In the genomic region with DNA sequence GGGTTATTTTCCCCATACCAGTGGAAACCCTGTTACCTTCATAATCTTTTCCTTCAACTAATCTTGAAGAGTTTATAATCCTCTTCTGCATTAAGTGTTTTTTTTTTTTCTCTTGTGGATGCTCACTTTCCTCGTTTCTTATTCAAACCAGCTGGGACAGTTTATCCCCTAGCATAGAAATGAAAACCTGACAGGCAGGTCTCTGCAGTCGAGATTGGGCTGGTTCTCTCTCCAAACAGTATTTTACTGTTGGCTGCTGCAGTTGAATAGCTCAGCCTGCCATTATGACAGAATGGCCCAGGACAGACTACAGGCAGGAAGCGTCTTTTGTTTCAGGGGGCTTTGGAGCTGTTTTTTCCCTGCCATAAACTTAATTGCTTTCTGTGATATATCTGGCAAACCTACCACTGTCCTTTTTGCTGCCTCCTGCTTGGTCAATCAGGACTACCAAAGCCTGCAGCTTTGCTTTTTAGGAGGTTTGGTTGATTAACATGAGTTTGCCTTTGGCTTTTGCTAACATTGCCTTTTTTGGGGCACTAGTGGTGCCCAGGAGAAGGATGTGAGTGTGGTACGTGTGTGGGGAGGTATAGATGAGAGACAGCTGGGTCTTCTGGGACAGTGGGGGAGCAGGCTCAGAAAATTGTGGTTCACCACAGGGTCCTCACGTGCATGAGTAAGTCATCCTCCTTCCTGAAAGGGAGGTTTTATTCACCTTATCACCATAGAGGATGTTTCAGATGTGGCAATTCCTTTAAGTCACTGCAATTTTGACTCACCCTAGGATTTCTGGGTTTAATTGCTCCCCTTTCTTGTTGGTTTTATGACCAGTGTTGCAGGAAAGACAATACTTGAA, we compare ENCODE assay signal across 8 cellular contexts.
DNase-seq lines count a peak whose midpoint lies in the region; ATAC-seq and TF ChIP-seq lines count a peak whose summit lies in the region.

No MANE protein-coding gene starts in this region.

- H3K27me3 ChIP-seq in prostate gland (replicated peaks; ENCODE audit: insufficient read depth), result no peaks in the 10 kb centered on the region

- peak; percentile 71 for DNase-seq in activated CD4-positive, alpha-beta memory T cell treated with anti-CD3 and anti-CD28 coated beads for 36 hours
- DNase-seq in prostate gland (ENCODE audit: low spot score) (peak; percentile 61), NCI-H1092 treated with DMSO at 0.1 percent for 48 hours (lab: John Stamatoyannopoulos, UW) (no peak), DMS53 (lab: John Stamatoyannopoulos, UW) (no peak), caudate nucleus (lab: John Stamatoyannopoulos, UW) (no peak), GDM1 (lab: John Stamatoyannopoulos, UW) (no peak)

- H3K4me1 ChIP-seq in prostate gland (replicated peaks), result no peaks in the 10 kb centered on the region

- H3K36me3 ChIP-seq in prostate gland, result no peaks in the 10 kb centered on the region

- no peak overlapping the region for H3K4me3 ChIP-seq in prostate gland

- CTCF ChIA-PET in activated CD4-positive, alpha-beta memory T cell treated with anti-CD3 and anti-CD28 coated beads for 36 hours (lab: Charles Lee), result no interaction called here

- peaks cover 8% of the 10 kb centered on the region for H3K9me3 Mint-ChIP-seq in activated CD4-positive, alpha-beta memory T cell treated with anti-CD3 and anti-CD28 coated beads for 36 hours

- no peak overlapping the region for H3K4me3 Mint-ChIP-seq in activated CD4-positive, alpha-beta memory T cell treated with anti-CD3 and anti-CD28 coated beads for 36 hours

- TF ChIP-seq POLR2A in prostate gland (IDR thresholded peaks at IDR 0.05), result no peak

- no peak for TF ChIP-seq CTCF in prostate gland (IDR thresholded peaks at IDR 0.05)

- H3K27ac Mint-ChIP-seq in activated CD4-positive, alpha-beta memory T cell treated with anti-CD3 and anti-CD28 coated beads for 36 hours, result no peak overlapping the region

- POLR2A ChIA-PET in activated CD4-positive, alpha-beta memory T cell treated with anti-CD3 and anti-CD28 coated beads for 36 hours (lab: Charles Lee), result interaction anchor here (1.0 kb wide), 1 partner anchor 16 kb away, joined by 3 read pairs; no protein-coding TSS in a partner anchor

- H3K27ac ChIP-seq in prostate gland, result peak overlapping the region; percentile 22 to 44
- no peak overlapping the region for H3K27ac ChIP-seq in caudate nucleus (ENCODE audit: low read depth, low read length)

- 43% methylated on average over 5 of the region's 5 CpGs for WGBS in prostate gland

- peaks cover 11% of the 10 kb centered on the region for H3K27me3 Mint-ChIP-seq in activated CD4-positive, alpha-beta memory T cell treated with anti-CD3 and anti-CD28 coated beads for 36 hours

- intact Hi-C loops in activated CD4-positive, alpha-beta memory T cell treated with anti-CD3 and anti-CD28 coated beads for 36 hours (cut with micrococcal nuclease), result loop anchor here (1.0 to 10.0 kb wide), 4 partner anchors 100 to 564 kb away; no protein-coding TSS in a partner anchor
- intact Hi-C loops in prostate gland (cut with DNase I), result no loop called here

- H3K4me1 Mint-ChIP-seq in activated CD4-positive, alpha-beta memory T cell treated with anti-CD3 and anti-CD28 coated beads for 36 hours (ENCODE audit: low read depth), result peaks cover 19% of the 10 kb centered on the region

- no peaks in the 10 kb centered on the region for H3K9me3 ChIP-seq in prostate gland

- peak; percentile 84 for ATAC-seq in GM18519 (IDR thresholded peaks at IDR 0.05; ENCODE audit: low FRiP score, unreplicated experiment)
- peak; percentile 79 for ATAC-seq in HG03097 (IDR thresholded peaks at IDR 0.05; ENCODE audit: low FRiP score, unreplicated experiment)

- H3K36me3 Mint-ChIP-seq in activated CD4-positive, alpha-beta memory T cell treated with anti-CD3 and anti-CD28 coated beads for 36 hours, result peaks cover 2% of the 10 kb centered on the region

Comparison
In these comparisons a context has a peak if more than half of its experiments do, and no peak if none do; other contexts are left out.
1. DNase-seq: peak in activated CD4-positive, alpha-beta memory T cell treated with anti-CD3 and anti-CD28 coated beads for 36 hours (single experiment) and prostate gland (single experiment); none in NCI-H1092 treated with DMSO at 0.1 percent for 48 hours (single experiment), DMS53 (single experiment), caudate nucleus (0 of 61) and GDM1 (single experiment).